Comparison of ENCODE assay signal across 31 cellular contexts in genomic region chr18:72468011-72468710, GRCh38.
"Had no signal": no experiment of that assay in that cellular context is flagged by ENCODE, and none has a peak within 500 bp of the region (broad histone marks: within the 10 kb centered on the region; RNA-seq: fewer than 3 reads in every experiment).

No MANE protein-coding gene starts in this region.

- H3K9me3 ChIP-seq: ascending aorta, suprapubic skin, tibial artery, upper lobe of right lung had no signal

- H3K4me3 Mint-ChIP-seq: activated CD4-positive, alpha-beta T cell treated with anti-CD3 and anti-CD28 coated beads for 36 hours; activated naive CD8-positive, alpha-beta T cell treated with anti-CD3 and anti-CD28 coated beads for 36 hours; activated T-cell treated with anti-CD3 and anti-CD28 coated beads, Interleukin-2, amount 50 U/mL, for 72 hours; brain; natural killer cell; neural progenitor cell; T-helper 2 cell treated with Interferon-gamma antibody and Interleukin-4, amounts not matched to agents 5 μg/mL and 100 μg/mL, for 36 hours had no signal

- H3K9me3 Mint-ChIP-seq: neural progenitor cell; T-helper 2 cell treated with Interferon-gamma antibody and Interleukin-4, amounts not matched to agents 5 μg/mL and 100 μg/mL, for 36 hours had no signal

- H3K4me1 ChIP-seq: ascending aorta, neural progenitor cell, parathyroid adenoma, suprapubic skin, tibial artery, upper lobe of right lung had no signal

- DNase-seq: activated CD4-positive, alpha-beta T cell treated with anti-CD3 and anti-CD28 coated beads for 36 hours; activated CD4-positive, alpha-beta T cell treated with anti-CD3 and anti-CD28 coated beads, Interleukin-2, amount 50 U/mL, for 4 hours; activated CD4-positive, CD25-positive, alpha-beta regulatory T cell; activated effector memory CD4-positive, alpha-beta T cell treated with Interleukin-2 at 50 U/mL for 16 hours; activated naive CD4-positive, alpha-beta T cell treated with Interleukin-2 at 50 U/mL for 16 hours; activated naive CD8-positive, alpha-beta T cell treated with anti-CD3 and anti-CD28 coated beads for 36 hours; activated T-cell treated with anti-CD3 and anti-CD28 coated beads for 4 hours; activated T-cell treated with anti-CD3 and anti-CD28 coated beads, Interleukin-2, amount 50 U/mL, for 72 hours; cerebellar nuclear complex; dorsolateral prefrontal cortex; effector memory CD4-positive, alpha-beta T cell; erythroblast; head of caudate nucleus; hippocampal formation; mesenchymal stem cell; natural killer cell; occipital lobe; right cardiac atrium; stimulated activated CD4-positive, alpha-beta T cell treated with anti-CD3 and anti-CD28 coated beads, Interleukin-15, amount 100 ng/mL, for 24 hours; stimulated activated CD4-positive, alpha-beta T cell treated with anti-CD3 and anti-CD28 coated beads, Interleukin-2, amount 100 ng/mL, for 24 hours; stimulated activated naive CD4-positive, alpha-beta T cell; tibial artery; upper lobe of right lung had no signal

- H3K27me3 Mint-ChIP-seq: activated CD4-positive, alpha-beta T cell treated with anti-CD3 and anti-CD28 coated beads for 36 hours; activated naive CD8-positive, alpha-beta T cell treated with anti-CD3 and anti-CD28 coated beads for 36 hours; brain had no signal

- H3K4me2 ChIP-seq: neural progenitor cell had no signal

- H2AFZ ChIP-seq: neural progenitor cell, parathyroid adenoma had no signal

- H3K4me1 Mint-ChIP-seq: activated CD4-positive, alpha-beta T cell treated with anti-CD3 and anti-CD28 coated beads for 36 hours; activated naive CD8-positive, alpha-beta T cell treated with anti-CD3 and anti-CD28 coated beads for 36 hours; brain; natural killer cell; neural progenitor cell had no signal

- H3K36me3 Mint-ChIP-seq: activated naive CD8-positive, alpha-beta T cell treated with anti-CD3 and anti-CD28 coated beads for 36 hours; brain; neural progenitor cell had no signal

- H3K79me2 ChIP-seq: parathyroid adenoma had no signal

- ATAC-seq: activated CD4-positive, alpha-beta T cell treated with anti-CD3 and anti-CD28 coated beads for 36 hours; activated T-cell treated with anti-CD3 and anti-CD28 coated beads, Interleukin-2, amount 50 U/mL, for 72 hours; natural killer cell; right cardiac atrium; upper lobe of right lung had no signal

- H3K9ac ChIP-seq: neural progenitor cell, parathyroid adenoma had no signal

- H3K4me3 ChIP-seq: ascending aorta, cardiac muscle cell, coronary artery, dorsolateral prefrontal cortex, neural progenitor cell, suprapubic skin, tibial artery, upper lobe of right lung had no signal

- H3K27me3 ChIP-seq: ascending aorta, cardiac muscle cell, dorsolateral prefrontal cortex, neural progenitor cell, suprapubic skin, tibial artery, upper lobe of right lung had no signal

- H3K27ac Mint-ChIP-seq: activated CD4-positive, alpha-beta T cell treated with anti-CD3 and anti-CD28 coated beads for 36 hours; activated naive CD8-positive, alpha-beta T cell treated with anti-CD3 and anti-CD28 coated beads for 36 hours; activated T-cell treated with anti-CD3 and anti-CD28 coated beads, Interleukin-2, amount 50 U/mL, for 72 hours; brain; natural killer cell; neural progenitor cell; T-helper 2 cell treated with Interferon-gamma antibody and Interleukin-4, amounts not matched to agents 5 μg/mL and 100 μg/mL, for 36 hours had no signal

- H3K27ac ChIP-seq: ascending aorta, cardiac muscle cell, coronary artery, dorsolateral prefrontal cortex, neural progenitor cell, parathyroid adenoma, suprapubic skin, tibial artery, upper lobe of right lung had no signal

- H3K36me3 ChIP-seq: ascending aorta, cardiac muscle cell, neural progenitor cell, suprapubic skin, tibial artery, upper lobe of right lung had no signal
